In the genomic region with DNA sequence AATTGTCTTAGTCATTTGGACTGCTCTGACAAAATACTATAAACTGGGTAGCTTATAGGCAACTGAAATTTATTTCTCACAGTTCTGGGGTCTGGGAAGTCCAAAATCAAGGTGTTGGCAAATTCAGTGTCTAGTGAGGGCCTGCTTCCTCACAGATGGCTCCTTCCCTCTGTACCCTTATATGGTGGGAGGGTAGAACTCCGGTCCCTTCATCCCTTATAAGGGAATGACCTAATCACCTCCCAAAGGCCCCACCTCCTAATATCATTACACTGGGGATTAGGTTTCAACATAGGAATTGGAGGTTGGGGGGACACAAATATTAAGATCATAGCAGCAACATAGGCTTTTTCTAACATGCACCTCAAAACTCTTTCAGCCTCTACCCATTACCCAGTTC, we compare ENCODE assay signal across 14 cellular contexts. TPM values are rescaled to one million over a fixed set of nuclear protein-coding genes. Genes with fewer than 3 reads are reported as not detected.
DNase-seq lines count a peak whose midpoint lies in the region; ATAC-seq, FAIRE-seq and TF ChIP-seq lines count a peak whose summit lies in the region.
"Had no signal": no experiment of that assay in that cellular context is flagged by ENCODE, and none has a peak within 500 bp of the region (broad histone marks: within the 10 kb centered on the region; RNA-seq: fewer than 3 reads in every experiment).

No MANE protein-coding gene starts in this region.

- no peak; a peak in 1 of 6 replicates for ATAC-seq in A549
- no peak for ATAC-seq in left lung
- ATAC-seq: WTC11 had no signal

- no peaks in the 10 kb centered on the region for H3K9me3 Mint-ChIP-seq in astrocyte (ENCODE audit: unreplicated experiment)
- H3K9me3 Mint-ChIP-seq: WTC11 had no signal

- FAIRE-seq in A549 (lab: Jason Lieb, UNC) (no peak), astrocyte (lab: Jason Lieb, UNC) (no peak)

- peaks cover 11% of the 10 kb centered on the region for H3K36me3 Mint-ChIP-seq in astrocyte (ENCODE audit: low read depth, unreplicated experiment)

- TF ChIP-seq EP300 in A549 (IDR thresholded peaks at IDR 0.05), result no peak

- H3K4me2 ChIP-seq in A549 (no peak overlapping the region), astrocyte (ENCODE audit: low read length) (no peak overlapping the region)

- no peaks in the 10 kb centered on the region for H4K20me1 ChIP-seq in astrocyte (ENCODE audit: insufficient read depth, low read length)

- CTCF ChIA-PET in A549 (lab: Yijun Ruan, JAX), result no interaction called here

- TF ChIP-seq CTCF in A549 (IDR thresholded peaks at IDR 0.05), result no peak
- no peak for TF ChIP-seq CTCF in astrocyte (IDR thresholded peaks at IDR 0.05; ENCODE audit: insufficient read depth, low read depth, low read length)
- TF ChIP-seq CTCF in left lung (IDR thresholded peaks at IDR 0.05), result no peak
- no peak for TF ChIP-seq CTCF in Peyer's patch (IDR thresholded peaks at IDR 0.05)

- H3K27me3 ChIP-seq in astrocyte (ENCODE audit: insufficient read depth, low read length) (no peaks in the 10 kb centered on the region), left lung (no peaks in the 10 kb centered on the region), Peyer's patch (no peaks in the 10 kb centered on the region)

- peaks cover 6% of the 10 kb centered on the region for H3K4me1 Mint-ChIP-seq in astrocyte (ENCODE audit: low read depth, unreplicated experiment)
- H3K4me1 Mint-ChIP-seq: WTC11 had no signal

- peaks cover 15% of the 10 kb centered on the region for H3K4me1 ChIP-seq in A549
- H3K4me1 ChIP-seq in astrocyte (ENCODE audit: insufficient read depth, low read length), result peaks cover 9% of the 10 kb centered on the region
- H3K4me1 ChIP-seq in left lung, result no peaks in the 10 kb centered on the region
- H3K4me1 ChIP-seq in Peyer's patch, result no peaks in the 10 kb centered on the region
- H3K4me1 ChIP-seq: parathyroid adenoma had no signal

- no peak for DNase-seq in A549 (ENCODE audit: low read depth in 1 of 2, low spot score in 1 of 2)
- peak; percentile 11 for DNase-seq in DMS 273 treated with DMSO at 0.1 percent for 48 hours (lab: John Stamatoyannopoulos, UW)
- DNase-seq in astrocyte (ENCODE audit: low read depth), result no peak
- DNase-seq in left lung, result no peak
- no peak for DNase-seq in LoVo (ENCODE audit: low spot score)
- DNase-seq in Peyer's patch, result no peak
- no peak for DNase-seq in GM19238 (ENCODE audit: insufficient read length, low spot score)
- no peak for DNase-seq in NCI-H510A (lab: John Stamatoyannopoulos, UW)
- DNase-seq: activated effector memory CD4-positive, alpha-beta T cell treated with anti-CD3 and anti-CD28 coated beads, Interleukin-2, amount 50 U/mL, for 16 hours; SIG-M5; stimulated activated naive CD4-positive, alpha-beta T cell had no signal

- WGBS in A549 (ENCODE audit: missing lambda C conversion rate), result 91% methylated on average over 1 of the region's 1 CpG

- H3K79me2 ChIP-seq in astrocyte (ENCODE audit: insufficient read depth, low read length), result no peaks in the 10 kb centered on the region
- H3K79me2 ChIP-seq: parathyroid adenoma had no signal

- no peak overlapping the region for H3K4me3 ChIP-seq in A549
- no peak overlapping the region for H3K4me3 ChIP-seq in astrocyte (ENCODE audit: insufficient read depth, low read depth, low read length)
- no peak overlapping the region for H3K4me3 ChIP-seq in left lung
- no peak overlapping the region for H3K4me3 ChIP-seq in Peyer's patch
- H3K4me3 ChIP-seq: lung had no signal

- peak overlapping the region; percentile 58 for H3K27ac Mint-ChIP-seq in astrocyte (ENCODE audit: unreplicated experiment)
- H3K27ac Mint-ChIP-seq: WTC11 had no signal

- TF ChIP-seq RAD21 in A549 (conservative IDR thresholded peaks at IDR 0.05 in 1 of 2, IDR thresholded peaks at IDR 0.05 in 1 of 2), result no peak

- H3K27me3 Mint-ChIP-seq in astrocyte (ENCODE audit: low read depth, unreplicated experiment), result no peaks in the 10 kb centered on the region

- no peak overlapping the region for H3K4me3 Mint-ChIP-seq in astrocyte (ENCODE audit: unreplicated experiment)
- H3K4me3 Mint-ChIP-seq: WTC11 had no signal

- TF ChIP-seq POLR2A in A549 (IDR thresholded peaks at IDR 0.05; ENCODE audit: low read length) (no peak), Peyer's patch (IDR thresholded peaks at IDR 0.05) (no peak)

- intact Hi-C loops in left lung (cut with DNase I), result no loop called here

- POLR2A ChIA-PET in A549 (lab: Yijun Ruan, JAX), result interaction anchor here (0.6 to 0.7 kb wide), 2 partner anchors 10 to 882 kb away, joined by 3 read pairs; partner anchors contain the start of gene ELK1

- no peak overlapping the region for H2AFZ ChIP-seq in astrocyte (ENCODE audit: low read depth, low read length)
- H2AFZ ChIP-seq: parathyroid adenoma had no signal

- H3K36me3 ChIP-seq in astrocyte (ENCODE audit: insufficient read depth, low read length), result peaks cover 7% of the 10 kb centered on the region
- peaks cover 0 to 14% of the 10 kb centered on the region in 2 donors for H3K36me3 ChIP-seq in left lung
- H3K36me3 ChIP-seq in Peyer's patch, result peaks cover 0 to 8% (median 0%) of the 10 kb centered on the region in 3 donors

- peak overlapping the region; percentile 69 to 80; a peak in 5 of 6 replicates for H3K27ac ChIP-seq in A549
- H3K27ac ChIP-seq in astrocyte (ENCODE audit: low read depth, low read length), result peak overlapping the region; percentile 62
- H3K27ac ChIP-seq in left lung, result peak overlapping the region; percentile 30 to 63
- peak overlapping the region in 2 of 4 donors; percentile 59 to 70 for H3K27ac ChIP-seq in Peyer's patch
- H3K27ac ChIP-seq: parathyroid adenoma had no signal

- H3K9ac ChIP-seq in astrocyte (ENCODE audit: low read length), result peak overlapping the region; percentile 44
- H3K9ac ChIP-seq: parathyroid adenoma had no signal

- H3K9me3 ChIP-seq in A549 (no peaks in the 10 kb centered on the region), astrocyte (ENCODE audit: insufficient read depth, low read depth, low read length) (no peaks in the 10 kb centered on the region), left lung (no peaks in the 10 kb centered on the region), Peyer's patch (no peaks in the 10 kb centered on the region)

TF ChIP-seq in A549, 52 proteins besides CTCF, POLR2A, EP300 and RAD21:
- no peak for TF ChIP-seq HDAC2 (IDR thresholded peaks at IDR 0.05)
- TF ChIP-seq HOXA7 (CRISPR knock-in tag; IDR thresholded peaks at IDR 0.05), result no peak
TF ChIP-seq in A549: peak in this region for 0.

RNA-seq across cellular contexts. Expression of gene TBC1D25, which starts 7.3 kb away (rescaled TPM):
- polyA plus RNA-seq in A549 (2011; rRNA removed), result 8.6 and 10.8 TPM in 2 replicates
- 18.1 and 19.4 TPM in 2 replicates for polyA plus RNA-seq in A549 (2012; cell fraction: cytosol; rRNA removed)
- polyA plus RNA-seq in A549 (2012; cell fraction: nucleus; rRNA removed), result 28.9 and 29.3 TPM in 2 replicates
- 8.8 to 13.0 TPM (median 11.6 TPM) in 3 replicates for polyA plus RNA-seq in A549 (2017; fragmentation: RNase III; extraction: RNeasy Plus Mini Kit Qiagen cat#74134 plus additional on column Dnase treatment)
- 14.6 and 21.8 TPM in 2 replicates for polyA minus RNA-seq in A549 (2011; rRNA and poly(A)+ RNA removed)
- total RNA-seq in astrocyte, result 13.1 and 13.6 TPM in 2 replicates
- total RNA-seq in left lung, result 10 to 100 TPM; 11.8 to 15.2 TPM
- total RNA-seq in Peyer's patch, result 10 to 100 TPM in 2 of 4 donors, 1 to 10 TPM in 2; 9.3 to 14.9 (median 11.3) TPM

RNA-seq across cellular contexts. Expression of gene EBP, which starts 10.6 kb away (rescaled TPM):
- polyA plus RNA-seq in A549 (2011; rRNA removed) (82.9 and 90.8 TPM in 2 replicates), A549 (2017; fragmentation: RNase III; extraction: RNeasy Plus Mini Kit Qiagen cat#74134 plus additional on column Dnase treatment) (114 to 159 TPM (median 142 TPM) in 3 replicates)
- 159 and 179 TPM in 2 replicates for polyA plus RNA-seq in A549 (2012; cell fraction: cytosol; rRNA removed)
- 211 and 234 TPM in 2 replicates for polyA plus RNA-seq in A549 (2012; cell fraction: nucleus; rRNA removed)
- 179 and 201 TPM in 2 replicates for polyA minus RNA-seq in A549 (2011; rRNA and poly(A)+ RNA removed)
- total RNA-seq in astrocyte (50.0 and 66.0 TPM in 2 replicates), left lung (100 to 1,000 TPM in 1 of 2 donors, 10 to 100 TPM in 1; 74.2 to 200 TPM), Peyer's patch (100 to 1,000 TPM in 3 of 4 donors, 10 to 100 TPM in 1; 47.0 to 189 (median 134) TPM)

RNA-seq across cellular contexts. Expression of gene PORCN, which starts 23.4 kb away (rescaled TPM):
- polyA plus RNA-seq in A549 (2011; rRNA removed), result 9.4 and 13.3 TPM in 2 replicates
- polyA plus RNA-seq in A549 (2012; cell fraction: cytosol; rRNA removed), result 12.7 and 17.2 TPM in 2 replicates
- 27.6 and 28.6 TPM in 2 replicates for polyA plus RNA-seq in A549 (2012; cell fraction: nucleus; rRNA removed)
- polyA plus RNA-seq in A549 (2017; fragmentation: RNase III; extraction: RNeasy Plus Mini Kit Qiagen cat#74134 plus additional on column Dnase treatment), result 15.1 to 18.6 TPM (median 16.8 TPM) in 3 replicates
- 13.5 and 16.4 TPM in 2 replicates for polyA minus RNA-seq in A549 (2011; rRNA and poly(A)+ RNA removed)
- 30.3 and 30.5 TPM in 2 replicates for total RNA-seq in astrocyte
- total RNA-seq in left lung, result 10 to 100 TPM in 1 of 2 donors, 1 to 10 TPM in 1; 8.4 to 12.2 TPM
- 10 to 100 TPM in 1 of 4 donors, 1 to 10 TPM in 3; 3.7 to 11.4 (median 5.2) TPM for total RNA-seq in Peyer's patch

RNA-seq across cellular contexts. Expression of gene RBM3, which starts 42.1 kb away (rescaled TPM):
- 214 and 337 TPM in 2 replicates for polyA plus RNA-seq in A549 (2011; rRNA removed)
- polyA plus RNA-seq in A549 (2012; cell fraction: cytosol; rRNA removed), result 186 and 205 TPM in 2 replicates
- polyA plus RNA-seq in A549 (2012; cell fraction: nucleus; rRNA removed), result 145 and 200 TPM in 2 replicates
- 345 to 446 TPM (median 353 TPM) in 3 replicates for polyA plus RNA-seq in A549 (2017; fragmentation: RNase III; extraction: RNeasy Plus Mini Kit Qiagen cat#74134 plus additional on column Dnase treatment)
- 260 and 279 TPM in 2 replicates for polyA minus RNA-seq in A549 (2011; rRNA and poly(A)+ RNA removed)
- total RNA-seq in astrocyte, result 264 and 265 TPM in 2 replicates
- total RNA-seq in left lung, result 100 to 1,000 TPM in 1 of 2 donors, 10 to 100 TPM in 1; 82.3 to 217 TPM
- total RNA-seq in Peyer's patch, result 100 to 1,000 TPM; 118 to 178 (median 151) TPM

RNA-seq across cellular contexts. Expression of gene FTSJ1, which starts 56.2 kb away (rescaled TPM):
- polyA plus RNA-seq in A549 (2011; rRNA removed), result 36.2 and 37.1 TPM in 2 replicates
- 58.7 and 66.2 TPM in 2 replicates for polyA plus RNA-seq in A549 (2012; cell fraction: cytosol; rRNA removed)
- 120 and 127 TPM in 2 replicates for polyA plus RNA-seq in A549 (2012; cell fraction: nucleus; rRNA removed)
- 71.2 to 75.3 TPM (median 71.3 TPM) in 3 replicates for polyA plus RNA-seq in A549 (2017; fragmentation: RNase III; extraction: RNeasy Plus Mini Kit Qiagen cat#74134 plus additional on column Dnase treatment)
- polyA minus RNA-seq in A549 (2011; rRNA and poly(A)+ RNA removed), result 30.0 and 36.7 TPM in 2 replicates
- total RNA-seq in astrocyte, result 64.4 and 73.5 TPM in 2 replicates
- total RNA-seq in left lung, result 10 to 100 TPM; 33.7 to 46.6 TPM
- total RNA-seq in Peyer's patch, result 10 to 100 TPM; 12.5 to 67.7 (median 26.4) TPM
